ENCODE assay signal across 11 cellular contexts in genomic region chr2:65033178-65033577, GRCh38. TPM values are rescaled to one million over a fixed set of nuclear protein-coding genes. Genes with fewer than 3 reads are reported as not detected.
A peak's percentile ranks its signal among the peaks of the same experiment; 100 is the strongest.
DNase-seq lines count a peak whose midpoint lies in the region; ATAC-seq and TF ChIP-seq lines count a peak whose summit lies in the region.
"Had no signal": no experiment of that assay in that cellular context is flagged by ENCODE, and none has a peak within 500 bp of the region (broad histone marks: within the 10 kb centered on the region; RNA-seq: fewer than 3 reads in every experiment).

No MANE protein-coding gene starts in this region.

- no peaks in the 10 kb centered on the region for H3K36me3 ChIP-seq in left ventricle myocardium inferior
- no peaks in the 10 kb centered on the region for H3K36me3 ChIP-seq in mammary epithelial cell (ENCODE audit: insufficient read depth, low read length)
- H3K36me3 ChIP-seq in upper lobe of right lung: no peaks in the 10 kb centered on the region

- H3K27ac ChIP-seq in left ventricle myocardium inferior (replicated peaks) (no peak overlapping the region), mammary epithelial cell (ENCODE audit: insufficient read depth, low read depth, low read length) (no peak overlapping the region), upper lobe of right lung (no peak overlapping the region)

- CTCF ChIA-PET in mammary epithelial cell (lab: Charles Lee; ENCODE audit: low non-redundant PET) (no interaction called here), T-cell (lab: Charles Lee) (interaction anchor here (0.6 to 3.3 kb wide), 5 partner anchors 11 to 206 kb away, joined by 3 to 12 read pairs (median 7); no protein-coding TSS in a partner anchor)

- no peaks in the 10 kb centered on the region for H3K27me3 Mint-ChIP-seq in T-cell

- no peak for ATAC-seq in left cardiac atrium
- no peak for ATAC-seq in upper lobe of right lung
- ATAC-seq in T-cell (replicated peaks in 1 of 4): no peak
- no peak for ATAC-seq in HG03280 (IDR thresholded peaks at IDR 0.05; ENCODE audit: unreplicated experiment)

- no peak overlapping the region for H3K4me2 ChIP-seq in mammary epithelial cell (ENCODE audit: insufficient read depth, low read depth, low read length)

- H3K9me3 ChIP-seq in left ventricle myocardium inferior (replicated peaks) (no peaks in the 10 kb centered on the region), mammary epithelial cell (replicated peaks; ENCODE audit: insufficient read depth, low read length) (peaks cover 7% of the 10 kb centered on the region), upper lobe of right lung (no peaks in the 10 kb centered on the region)

- no peak overlapping the region for H3K4me3 Mint-ChIP-seq in T-cell

- no TSS peak for BruUV-seq in mammary epithelial cell (replicated peaks; lab: Mats Ljungman, UMichigan)

- no peak overlapping the region for H2AFZ ChIP-seq in mammary epithelial cell (ENCODE audit: low read depth, low read length)

- H3K4me3 ChIP-seq in left ventricle myocardium inferior (no peak overlapping the region), mammary epithelial cell (replicated peaks in 1 of 3; ENCODE audit: insufficient read depth in 1 of 3, low read depth in 2 of 3, low read length in 3 of 3) (no peak overlapping the region), upper lobe of right lung (no peak overlapping the region)

- no peaks in the 10 kb centered on the region for H3K79me2 ChIP-seq in mammary epithelial cell (ENCODE audit: insufficient read depth, low read length)

- TF ChIP-seq CTCF in left ventricle myocardium inferior (IDR thresholded peaks at IDR 0.05; ENCODE audit: borderline replicate concordance) (peak; percentile 23), mammary epithelial cell (conservative IDR thresholded peaks at IDR 0.05 in 1 of 2, IDR thresholded peaks at IDR 0.05 in 1 of 2; ENCODE audit: extremely low read depth in 1 of 2, insufficient read depth in 1 of 2, low read depth in 1 of 2, low read length in 2 of 2) (peak; percentile 8 to 12), upper lobe of right lung (IDR thresholded peaks at IDR 0.05) (peak; percentile 14)

- H3K9me3 Mint-ChIP-seq in T-cell: no peaks in the 10 kb centered on the region

- WGBS in mammary epithelial cell (ENCODE audit: low coverage, missing lambda C conversion rate): 87% methylated on average over 3 of the region's 4 CpGs

- dilution Hi-C loops in mammary epithelial cell (cut with HindIII; ENCODE audit: low sequenced_read_pairs): no loop called here

- intact Hi-C loops in left ventricle myocardium inferior (cut with micrococcal nuclease): no loop called here
- intact Hi-C loops in left cardiac atrium (cut with DNase I): no loop called here
- intact Hi-C loops in mammary epithelial cell (cut with micrococcal nuclease): loop anchor here (1.0 kb wide), 1 partner anchor 116 kb away; no protein-coding TSS in a partner anchor
- intact Hi-C loops in upper lobe of right lung (cut with DNase I): no loop called here

- H3K27ac Mint-ChIP-seq in T-cell: peak overlapping the region in 1 of 2 donors; percentile 22

- H3K36me3 Mint-ChIP-seq in T-cell: peaks cover 2% of the 10 kb centered on the region

- H3K4me1 ChIP-seq in left ventricle myocardium inferior (peaks cover 11% of the 10 kb centered on the region), mammary epithelial cell (ENCODE audit: insufficient read depth, low read length) (no peaks in the 10 kb centered on the region), upper lobe of right lung (peaks cover 18% of the 10 kb centered on the region)

- DNase-seq in left ventricle myocardium inferior: no peak
- DNase-seq in left cardiac atrium: no peak
- peak; percentile 54 for DNase-seq in NCI-H1694 treated with DMSO at 0.1 percent for 48 hours (lab: John Stamatoyannopoulos, UW)
- no peak for DNase-seq in mammary epithelial cell
- no peak for DNase-seq in upper lobe of right lung
- DNase-seq in kidney tubule cell (ENCODE audit: low spot score): no peak
- no peak for DNase-seq in T-cell
- DNase-seq: activated gamma-delta T cell treated with Interleukin-2 at 50 U/mL for 16 hours; Right ventricle myocardium superior; stimulated activated naive CD4-positive, alpha-beta T cell treated with Interleukin-2 at 50 U/mL for 16 hours had no signal

- peaks cover 23 to 31% (median 27%) of the 10 kb centered on the region in 3 donors for H3K4me1 Mint-ChIP-seq in T-cell

- H3K27me3 ChIP-seq in left ventricle myocardium inferior (ENCODE audit: low read depth): no peaks in the 10 kb centered on the region
- no peaks in the 10 kb centered on the region for H3K27me3 ChIP-seq in mammary epithelial cell (ENCODE audit: insufficient read depth, low read length)
- no peaks in the 10 kb centered on the region for H3K27me3 ChIP-seq in upper lobe of right lung

- no peak overlapping the region for H3K9ac ChIP-seq in mammary epithelial cell (ENCODE audit: insufficient read depth, low read length)

- in situ Hi-C loops in mammary epithelial cell (cut with MboI; ENCODE audit: low sequenced_read_pairs in 2 of 2): no loop called here

- no peaks in the 10 kb centered on the region for H4K20me1 ChIP-seq in mammary epithelial cell (ENCODE audit: insufficient read depth, low read length)

- POLR2A ChIA-PET in T-cell (lab: Charles Lee): no interaction called here

RNA-seq across cellular contexts. Expression of gene CEP68, which starts 23.0 kb away (rescaled TPM):
- total RNA-seq in left ventricle myocardium inferior (20.2 TPM), left cardiac atrium (10 to 100 TPM; 12.6 to 15.4 TPM), mammary epithelial cell (1 to 10 TPM; 9.0 to 9.3 TPM), upper lobe of right lung (16.0 TPM), T-cell (10 to 100 TPM; 24.1 to 41.4 (median 37.4) TPM)
- polyA plus RNA-seq in mammary epithelial cell: 4.4 TPM
- polyA minus RNA-seq in mammary epithelial cell: 15.0 TPM

RNA-seq across cellular contexts. Expression of gene SLC1A4, which starts 44.0 kb away (rescaled TPM):
- total RNA-seq in left ventricle myocardium inferior (13.2 TPM), left cardiac atrium (1 to 10 TPM; 3.6 to 5.2 TPM), mammary epithelial cell (10 to 100 TPM; 29.0 to 41.8 TPM), upper lobe of right lung (12.2 TPM), T-cell (10 to 100 TPM in 2 of 5 donors, 1 to 10 TPM in 3; 1.9 to 13.8 (median 9.8) TPM)
- 7.0 TPM for polyA plus RNA-seq in mammary epithelial cell
- 18.3 TPM for polyA minus RNA-seq in mammary epithelial cell
